In genomic region chr1:113058861-113059441, GRCh38 we compare ENCODE assay signal across 13 cellular contexts. TPM values are rescaled to one million over a fixed set of nuclear protein-coding genes. Genes with fewer than 3 reads are reported as not detected.
DNase-seq lines count a peak whose midpoint lies in the region; ATAC-seq and TF ChIP-seq lines count a peak whose summit lies in the region.
"Had no signal": no experiment of that assay in that cellular context is flagged by ENCODE, and none has a peak within 500 bp of the region (broad histone marks: within the 10 kb centered on the region; RNA-seq: fewer than 3 reads in every experiment).

No MANE protein-coding gene starts in this region.

- ATAC-seq in esophagus mucosa, result peak; percentile 28

- DNase-seq in NCI-H1092 treated with DMSO at 0.1 percent for 48 hours (lab: John Stamatoyannopoulos, UW), result peak; percentile 42
- DNase-seq in NCI-H1092 (lab: John Stamatoyannopoulos, UW), result no peak
- DNase-seq in NCI-H82 (lab: John Stamatoyannopoulos, UW), result peak; percentile 91
- no peak for DNase-seq in progenitor cell of endocrine pancreas (ENCODE audit: low spot score, unreplicated experiment)
- DNase-seq in activated CD4-positive, alpha-beta memory T cell treated with anti-CD3 and anti-CD28 coated beads for 36 hours, result no peak
- no peak for DNase-seq in DMS153 treated with DMSO at 0.1 percent for 48 hours (lab: John Stamatoyannopoulos, UW; ENCODE audit: unreplicated experiment)
- no peak for DNase-seq in stimulated activated CD4-positive, alpha-beta T cell treated with anti-CD3 and anti-CD28 coated beads, Interleukin-4, amount 100 ng/mL, for 24 hours
- DNase-seq: activated B cell treated with CpG ODN at 0.5 μM for 24 hours, DND-41, Karpas-422, NCI-H510A treated with DMSO at 0.1 percent for 48 hours, SIG-M5 had no signal

- POLR2A ChIA-PET in activated CD4-positive, alpha-beta memory T cell treated with anti-CD3 and anti-CD28 coated beads for 36 hours (lab: Charles Lee), result interaction anchor here (0.6 kb wide), 1 partner anchor 1453 kb away, joined by 3 read pairs; no protein-coding TSS in a partner anchor

- peak overlapping the region; percentile 50 for H3K27ac Mint-ChIP-seq in progenitor cell of endocrine pancreas
- H3K27ac Mint-ChIP-seq in activated CD4-positive, alpha-beta memory T cell treated with anti-CD3 and anti-CD28 coated beads for 36 hours, result no peak overlapping the region
- H3K27ac Mint-ChIP-seq: activated B cell treated with CpG ODN at 0.5 μM for 24 hours had no signal

- peaks cover under 1% of the 10 kb centered on the region for H3K9me3 Mint-ChIP-seq in progenitor cell of endocrine pancreas (ENCODE audit: low read depth)
- H3K9me3 Mint-ChIP-seq in activated CD4-positive, alpha-beta memory T cell treated with anti-CD3 and anti-CD28 coated beads for 36 hours, result no peaks in the 10 kb centered on the region
- H3K9me3 Mint-ChIP-seq: activated B cell treated with CpG ODN at 0.5 μM for 24 hours had no signal

- H3K4me1 Mint-ChIP-seq in progenitor cell of endocrine pancreas (ENCODE audit: low read depth), result no peaks in the 10 kb centered on the region
- no peaks in the 10 kb centered on the region for H3K4me1 Mint-ChIP-seq in activated CD4-positive, alpha-beta memory T cell treated with anti-CD3 and anti-CD28 coated beads for 36 hours (ENCODE audit: low read depth)

- H3K27me3 Mint-ChIP-seq in progenitor cell of endocrine pancreas, result no peaks in the 10 kb centered on the region
- no peaks in the 10 kb centered on the region for H3K27me3 Mint-ChIP-seq in activated CD4-positive, alpha-beta memory T cell treated with anti-CD3 and anti-CD28 coated beads for 36 hours
- H3K27me3 Mint-ChIP-seq: activated B cell treated with CpG ODN at 0.5 μM for 24 hours had no signal

- H3K36me3 Mint-ChIP-seq in progenitor cell of endocrine pancreas (ENCODE audit: insufficient read depth), result no peaks in the 10 kb centered on the region
- H3K36me3 Mint-ChIP-seq in activated CD4-positive, alpha-beta memory T cell treated with anti-CD3 and anti-CD28 coated beads for 36 hours, result no peaks in the 10 kb centered on the region

- H3K4me3 Mint-ChIP-seq in progenitor cell of endocrine pancreas (ENCODE audit: low read depth), result no peak overlapping the region
- H3K4me3 Mint-ChIP-seq in activated CD4-positive, alpha-beta memory T cell treated with anti-CD3 and anti-CD28 coated beads for 36 hours, result no peak overlapping the region
- H3K4me3 Mint-ChIP-seq: activated B cell treated with CpG ODN at 0.5 μM for 24 hours had no signal

- no peak for TF ChIP-seq CTCF in progenitor cell of endocrine pancreas (IDR thresholded peaks at IDR 0.05; ENCODE audit: unreplicated experiment)

- CTCF ChIA-PET in activated CD4-positive, alpha-beta memory T cell treated with anti-CD3 and anti-CD28 coated beads for 36 hours (lab: Charles Lee), result interaction anchor here (4.7 kb wide), 1 partner anchor 14 kb away, joined by 34 read pairs; the partner anchor contains the start of gene LRIG2

- intact Hi-C loops in activated CD4-positive, alpha-beta memory T cell treated with anti-CD3 and anti-CD28 coated beads for 36 hours (cut with micrococcal nuclease), result no loop called here

RNA-seq across cellular contexts. Expression of gene LRIG2, which starts 14.0 kb away (rescaled TPM):
- total RNA-seq in esophagus mucosa, result 8.1 TPM
- 19.9 and 22.1 TPM in 2 replicates for total RNA-seq in progenitor cell of endocrine pancreas
- total RNA-seq in activated CD4-positive, alpha-beta memory T cell treated with anti-CD3 and anti-CD28 coated beads for 36 hours, result 1 to 10 TPM; 7.1 to 8.3 TPM

Comparison
In these comparisons a context has a peak if more than half of its experiments do, and no peak if none do; other contexts are left out.
1. DNase-seq: peak in NCI-H1092 treated with DMSO at 0.1 percent for 48 hours (single experiment) and NCI-H82 (single experiment); none in NCI-H1092 (single experiment), progenitor cell of endocrine pancreas (single experiment), activated CD4-positive, alpha-beta memory T cell treated with anti-CD3 and anti-CD28 coated beads for 36 hours (single experiment), DMS153 treated with DMSO at 0.1 percent for 48 hours (single experiment) and stimulated activated CD4-positive, alpha-beta T cell treated with anti-CD3 and anti-CD28 coated beads, Interleukin-4, amount 100 ng/mL, for 24 hours (single experiment).